In genomic region chr3:23161896-23162570, GRCh38 we compare ENCODE assay signal across 11 cellular contexts. TPM values are rescaled to one million over a fixed set of nuclear protein-coding genes. Genes with fewer than 3 reads are reported as not detected.
DNase-seq lines count a peak whose midpoint lies in the region; ATAC-seq, FAIRE-seq and TF ChIP-seq lines count a peak whose summit lies in the region.
"Had no signal": no experiment of that assay in that cellular context is flagged by ENCODE, and none has a peak within 500 bp of the region (broad histone marks: within the 10 kb centered on the region; RNA-seq: fewer than 3 reads in every experiment).

No MANE protein-coding gene starts in this region.

- DNase-seq in GM10266 (ENCODE audit: extremely low spot score) (peak; percentile 25), GM20000 (ENCODE audit: low spot score) (peak; percentile 25), GM12878 (ENCODE audit: low read depth, low spot score) (peak; percentile 69), NCI-H446 treated with DMSO at 0.1 percent for 48 hours (lab: John Stamatoyannopoulos, UW) (no peak), NCI-H524 treated with DMSO at 0.1 percent for 48 hours (lab: John Stamatoyannopoulos, UW) (no peak), NCI-H1092 (lab: John Stamatoyannopoulos, UW) (no peak)
- no peak for DNase-seq in stimulated activated effector memory CD8-positive, alpha-beta T cell treated with anti-CD3 and anti-CD28 coated beads, Interleukin-12 subunit alpha, Interleukin-12 subunit beta, amount 100 ng/mL, for 72 hours (ENCODE audit: low spot score in 2 of 2)
- DNase-seq: NCI-H1048, sigmoid colon had no signal

- H3K36me3 Mint-ChIP-seq in stimulated activated effector memory CD8-positive, alpha-beta T cell treated with anti-CD3 and anti-CD28 coated beads, Interleukin-12 subunit alpha, Interleukin-12 subunit beta, amount 100 ng/mL, for 72 hours: no peaks in the 10 kb centered on the region

- in situ Hi-C loops in GM12878 (cut with MboI): no loop called here

- intact Hi-C loops in GM12878 (cut with micrococcal nuclease; ENCODE audit: unreplicated experiment): loop anchor here (2.0 to 5.0 kb wide), 3 partner anchors 41 to 599 kb away; partner anchors contain the start of gene UBE2E2

- no peaks in the 10 kb centered on the region for H3K36me3 ChIP-seq in GM12878 (ENCODE audit: control insufficient read depth in 2 of 2, insufficient read depth in 2 of 2, low read length in 1 of 2)
- H3K36me3 ChIP-seq: sigmoid colon, tibial nerve had no signal

- no TSS peak for BruUV-seq in GM12878 (replicated peaks; lab: Mats Ljungman, UMichigan)

- H3K4me3 ChIP-seq in GM12878: peak overlapping the region; percentile 19; the same call in 1 of the 2 replicates
- H3K4me3 ChIP-seq: sigmoid colon, tibial nerve had no signal

- ATAC-seq in HG03097 (IDR thresholded peaks at IDR 0.05; ENCODE audit: low FRiP score, unreplicated experiment): peak; percentile 35
- peak; percentile 74 for ATAC-seq in GM12878
- no peak for ATAC-seq in stimulated activated effector memory CD8-positive, alpha-beta T cell treated with anti-CD3 and anti-CD28 coated beads, Interleukin-12 subunit alpha, Interleukin-12 subunit beta, amount 100 ng/mL, for 72 hours

- no peaks in the 10 kb centered on the region for H3K4me1 Mint-ChIP-seq in stimulated activated effector memory CD8-positive, alpha-beta T cell treated with anti-CD3 and anti-CD28 coated beads, Interleukin-12 subunit alpha, Interleukin-12 subunit beta, amount 100 ng/mL, for 72 hours

- H3K9me3 ChIP-seq in GM12878 (replicated peaks; ENCODE audit: control insufficient read depth, insufficient read depth, low read length): no peaks in the 10 kb centered on the region
- H3K9me3 ChIP-seq: sigmoid colon, tibial nerve had no signal

- peaks cover 37% of the 10 kb centered on the region for H3K4me1 ChIP-seq in GM12878 (ENCODE audit: control insufficient read depth, insufficient read depth, low read length)

- no peak for TF ChIP-seq RAD21 in GM12878 (IDR thresholded peaks at IDR 0.05; ENCODE audit: insufficient read depth, low read depth, low read length)

- TF ChIP-seq CTCF in GM10266 (IDR thresholded peaks at IDR 0.05; ENCODE audit: control insufficient read depth, insufficient read depth, low read depth, missing control alignments) (no peak), GM20000 (IDR thresholded peaks at IDR 0.05; ENCODE audit: extremely low read depth, missing control alignments) (no peak), GM12878 (IDR thresholded peaks at IDR 0.05 in 2 of 3, conservative IDR thresholded peaks at IDR 0.05 in 1 of 3; ENCODE audit: control insufficient read depth in 2 of 3, extremely low read depth in 1 of 3, insufficient read depth in 1 of 3, low read depth in 3 of 3, low read length in 3 of 3) (no peak)

- no peaks in the 10 kb centered on the region for H3K79me2 ChIP-seq in GM12878 (ENCODE audit: control insufficient read depth, insufficient read depth, low read length)

- peaks cover 4% of the 10 kb centered on the region for H3K9me3 Mint-ChIP-seq in stimulated activated effector memory CD8-positive, alpha-beta T cell treated with anti-CD3 and anti-CD28 coated beads, Interleukin-12 subunit alpha, Interleukin-12 subunit beta, amount 100 ng/mL, for 72 hours

- peak overlapping the region; percentile 56 for H2AFZ ChIP-seq in GM12878 (ENCODE audit: control insufficient read depth, low read depth, low read length)

- no peak overlapping the region for H3K4me3 Mint-ChIP-seq in stimulated activated effector memory CD8-positive, alpha-beta T cell treated with anti-CD3 and anti-CD28 coated beads, Interleukin-12 subunit alpha, Interleukin-12 subunit beta, amount 100 ng/mL, for 72 hours

- peak overlapping the region; percentile 66 for H3K27ac ChIP-seq in GM12878 (ENCODE audit: control insufficient read depth, insufficient read depth)
- H3K27ac ChIP-seq: sigmoid colon, tibial nerve had no signal

- no peak overlapping the region for H3K9ac ChIP-seq in GM12878 (ENCODE audit: control insufficient read depth, insufficient read depth, low read length)

- WGBS in GM12878 (ENCODE audit: insufficient coverage, insufficient replicate concordance, low lambda C conversion rate, missing lambda C conversion rate): 2% methylated on average over 10 of the region's 10 CpGs

- POLR2A ChIA-PET in GM12878 (lab: Charles Lee): no interaction called here

- H4K20me1 ChIP-seq in GM12878 (ENCODE audit: control insufficient read depth, insufficient read depth): no peaks in the 10 kb centered on the region

- peak overlapping the region; percentile 84 for H3K4me2 ChIP-seq in GM12878 (ENCODE audit: control insufficient read depth, insufficient read depth)

- RAD21 ChIA-PET in GM12878 (lab: Charles Lee; ENCODE audit: unreplicated experiment): interaction anchor here (0.7 kb wide), 1 partner anchor 1042 kb away, joined by 3 read pairs; no protein-coding TSS in a partner anchor

- H3K27me3 ChIP-seq in GM12878 (replicated peaks in 1 of 2; ENCODE audit: control insufficient read depth in 2 of 2, insufficient read depth in 2 of 2, low read length in 1 of 2): no peaks in the 10 kb centered on the region
- H3K27me3 ChIP-seq: sigmoid colon, tibial nerve had no signal

- H3K27ac Mint-ChIP-seq in stimulated activated effector memory CD8-positive, alpha-beta T cell treated with anti-CD3 and anti-CD28 coated beads, Interleukin-12 subunit alpha, Interleukin-12 subunit beta, amount 100 ng/mL, for 72 hours: no peak overlapping the region

- no peak for TF ChIP-seq POLR2A in GM12878 (IDR thresholded peaks at IDR 0.05; ENCODE audit: low read depth, low read length)

- no peak for FAIRE-seq in GM12878 (lab: Jason Lieb, UNC)

- TF ChIP-seq EP300 in GM12878 (IDR thresholded peaks at IDR 0.05; ENCODE audit: borderline replicate concordance in 1 of 2, control insufficient read depth in 1 of 2, low read depth in 2 of 2, low read length in 2 of 2): peak in 1 of 2 experiments; percentile 28; a peak in 2 of 4 replicates

- CTCF ChIA-PET in GM12878 (lab: Yijun Ruan, JAX): interaction anchor here (1.7 kb wide), 1 partner anchor 599 kb away, joined by 5 read pairs; no protein-coding TSS in a partner anchor

- SMC1A ChIA-PET in GM12878 (lab: Charles Lee; ENCODE audit: uncharacterized antibody, unreplicated experiment): interaction anchor here (0.6 to 1.8 kb wide), 5 partner anchors 9 to 488 kb away, joined by 3 to 4 read pairs (median 3); no protein-coding TSS in a partner anchor

TF ChIP-seq in GM12878, 131 proteins besides CTCF, POLR2A, EP300 and RAD21 (continues in another document):
- TF ChIP-seq ATF3 (IDR thresholded peaks at IDR 0.05; ENCODE audit: borderline replicate concordance, extremely low read depth, low read depth, low read length) (0 out of 2 replicates have a peak, but pooled peaks have one; percentile 19), RELA (IDR thresholded peaks at IDR 0.05; ENCODE audit: borderline replicate concordance, partially characterized antibody) (peak; percentile 75), FOXM1 (IDR thresholded peaks at IDR 0.05; ENCODE audit: low read depth, low read length) (peak; percentile 88), BCL11A (IDR thresholded peaks at IDR 0.05; ENCODE audit: low read depth, low read length) (0 out of 2 replicates have a peak, but pooled peaks have one; percentile 21), DPF2 (IDR thresholded peaks at IDR 0.05) (peak; percentile 47; the same call in 1 of the 2 replicates), MEF2B (IDR thresholded peaks at IDR 0.05; ENCODE audit: partially characterized antibody, poor library complexity, severe bottlenecking) (peak; percentile 69), RBBP5 (conservative IDR thresholded peaks at IDR 0.05) (no peak), RCOR1 (conservative IDR thresholded peaks at IDR 0.05; ENCODE audit: low read depth, low read length) (no peak), ASH2L (IDR thresholded peaks at IDR 0.05; ENCODE audit: borderline replicate concordance, low read depth) (no peak), ZSCAN29 (IDR thresholded peaks at IDR 0.05) (no peak), ZNF622 (IDR thresholded peaks at IDR 0.05) (no peak), KLF5 (IDR thresholded peaks at IDR 0.05; ENCODE audit: partially characterized antibody) (no peak), PML (IDR thresholded peaks at IDR 0.05; ENCODE audit: low read length) (peak; percentile 56; the same call in 1 of the 2 replicates)
- TF ChIP-seq, protein P1, sequence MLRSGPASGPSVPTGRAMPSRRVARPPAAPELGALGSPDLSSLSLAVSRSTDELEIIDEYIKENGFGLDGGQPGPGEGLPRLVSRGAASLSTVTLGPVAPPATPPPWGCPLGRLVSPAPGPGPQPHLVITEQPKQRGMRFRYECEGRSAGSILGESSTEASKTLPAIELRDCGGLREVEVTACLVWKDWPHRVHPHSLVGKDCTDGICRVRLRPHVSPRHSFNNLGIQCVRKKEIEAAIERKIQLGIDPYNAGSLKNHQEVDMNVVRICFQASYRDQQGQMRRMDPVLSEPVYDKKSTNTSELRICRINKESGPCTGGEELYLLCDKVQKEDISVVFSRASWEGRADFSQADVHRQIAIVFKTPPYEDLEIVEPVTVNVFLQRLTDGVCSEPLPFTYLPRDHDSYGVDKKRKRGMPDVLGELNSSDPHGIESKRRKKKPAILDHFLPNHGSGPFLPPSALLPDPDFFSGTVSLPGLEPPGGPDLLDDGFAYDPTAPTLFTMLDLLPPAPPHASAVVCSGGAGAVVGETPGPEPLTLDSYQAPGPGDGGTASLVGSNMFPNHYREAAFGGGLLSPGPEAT (IDR thresholded peaks at IDR 0.05; ENCODE audit: low read depth): peak; percentile 41; the same call in 1 of the 2 replicates

RNA-seq across cellular contexts. Expression of gene UBE2E2, which starts 41.1 kb away (rescaled TPM):
- 90.4 and 98.5 TPM in 2 replicates for total RNA-seq in GM12878 (2013; cell fraction: nucleolus; rRNA removed)
- 29.4 and 46.4 TPM in 2 replicates for total RNA-seq in GM12878 (2014; rRNA removed)
- total RNA-seq in GM12878 (2014; rRNA removed; fragmentation: Illumina TruSeq; extraction: Trizol): 27.4 and 35.9 TPM in 2 replicates
- 38.2 and 41.5 TPM in 2 replicates for total RNA-seq in GM12878 (2021)
- 14.1 TPM for polyA plus RNA-seq in GM12878 (2011; ENCODE audit: low read depth)
- 71.0 and 111 TPM in 2 replicates for polyA plus RNA-seq in GM12878 (2011; rRNA removed)
- polyA plus RNA-seq in GM12878 (2011; cell fraction: cytosol; rRNA removed): 46.5 and 59.9 TPM in 2 replicates
- polyA plus RNA-seq in GM12878 (2011; cell fraction: nucleus; rRNA removed): 23.5 and 28.8 TPM in 2 replicates
- 27.7 and 28.2 TPM in 2 replicates for polyA plus RNA-seq in GM12878 (2012)
- polyA plus RNA-seq in GM12878 (2014; fragmentation: Illumina TruSeq; extraction: Trizol): 29.6 and 33.4 TPM in 2 replicates
- polyA plus RNA-seq in GM12878 (2014; fragmentation: Nextera tagmentation; extraction: Ambion mirVana): 10 to 100 TPM in 1 of 2 experiments, 1 to 10 TPM in 1; 8.7 to 15.0 TPM
- polyA plus RNA-seq in GM12878 (2014; rRNA removed): 29.5 and 37.0 TPM in 2 replicates
- 10 to 100 TPM; 59.9 TPM for polyA plus RNA-seq in GM12878 (2016; fragmentation: Nextera tagmentation; extraction: Ambion mirVana)
- polyA minus RNA-seq in GM12878 (2011; rRNA and poly(A)+ RNA removed): 25.9 and 27.7 TPM in 2 replicates
- 13.6 and 34.9 TPM in 2 replicates for polyA minus RNA-seq in GM12878 (2011; cell fraction: cytosol; rRNA and poly(A)+ RNA removed)
- polyA minus RNA-seq in GM12878 (2011; cell fraction: nucleus; rRNA and poly(A)+ RNA removed): 27.9 and 47.6 TPM in 2 replicates

Comparison
In these comparisons a context has a peak if more than half of its experiments do, and no peak if none do; other contexts are left out.
1. DNase-seq: peak in GM10266 (single experiment), GM20000 (single experiment) and GM12878 (single experiment); none in NCI-H446 treated with DMSO at 0.1 percent for 48 hours (single experiment), stimulated activated effector memory CD8-positive, alpha-beta T cell treated with anti-CD3 and anti-CD28 coated beads, Interleukin-12 subunit alpha, Interleukin-12 subunit beta, amount 100 ng/mL, for 72 hours (0 of 2), NCI-H524 treated with DMSO at 0.1 percent for 48 hours (single experiment) and NCI-H1092 (single experiment).